In genomic region chr6:118659513-118660217, GRCh38 we compare ENCODE assay signal across 9 cellular contexts. TPM values are rescaled to one million over a fixed set of nuclear protein-coding genes. Genes with fewer than 3 reads are reported as not detected.
DNase-seq lines count a peak whose midpoint lies in the region; ATAC-seq and TF ChIP-seq lines count a peak whose summit lies in the region.
"Had no signal": no experiment of that assay in that cellular context is flagged by ENCODE, and none has a peak within 500 bp of the region (broad histone marks: within the 10 kb centered on the region; RNA-seq: fewer than 3 reads in every experiment).

No MANE protein-coding gene starts in this region.

- peaks cover 29% of the 10 kb centered on the region for H3K4me1 ChIP-seq in OCI-LY7 (ENCODE audit: insufficient read depth, low read length, poor library complexity, severe bottlenecking)

- BruUV-seq in OCI-LY7 (replicated peaks; lab: Mats Ljungman, UMichigan), result no TSS peak

- H2AFZ ChIP-seq in OCI-LY7 (ENCODE audit: low read length), result no peak overlapping the region

- H3K9me2 ChIP-seq in OCI-LY7 (ENCODE audit: insufficient read depth, low read length), result no peaks in the 10 kb centered on the region

- H3K9me3 ChIP-seq in OCI-LY7 (ENCODE audit: low read length), result no peaks in the 10 kb centered on the region

- POLR2A ChIA-PET in activated CD4-positive, alpha-beta memory T cell treated with anti-CD3 and anti-CD28 coated beads for 36 hours (lab: Charles Lee), result interaction anchor here (1.1 to 1.5 kb wide), 3 partner anchors 27 to 53 kb away, joined by 3 to 7 read pairs (median 3); no protein-coding TSS in a partner anchor
- POLR2A ChIA-PET in activated CD4-positive, alpha-beta memory T cell treated with anti-CD3 and anti-CD28 coated beads, Interleukin-2, amount 10 ng/mL, durations not matched to agents 7 days and 5 days (lab: Charles Lee), result interaction anchor here (0.8 to 1.7 kb wide), 2 partner anchors 50 to 418 kb away, joined by 3 to 5 read pairs; partner anchors contain the start of gene FAM184A
- POLR2A ChIA-PET in OCI-LY7 (lab: Charles Lee), result interaction anchor here (0.8 to 1.4 kb wide), 4 partner anchors 9 to 78 kb away, joined by 3 read pairs; partner anchors contain the start of gene CEP85L

- H3K4me3 Mint-ChIP-seq in activated CD4-positive, alpha-beta memory T cell treated with anti-CD3 and anti-CD28 coated beads for 36 hours, result peak overlapping the region; percentile 33
- H3K4me3 Mint-ChIP-seq in activated CD4-positive, alpha-beta memory T cell treated with anti-CD3 and anti-CD28 coated beads, Interleukin-2, amount 10 ng/mL, durations not matched to agents 7 days and 5 days, result no peak overlapping the region
- peak overlapping the region in 1 of 2 donors; percentile 37 for H3K4me3 Mint-ChIP-seq in effector memory CD8-positive, alpha-beta T cell
- H3K4me3 Mint-ChIP-seq in stimulated activated naive CD8-positive, alpha-beta T cell treated with anti-CD3 and anti-CD28 coated beads, Interleukin-15, Interleukin-2, amounts not matched to agents 100 ng/mL and 50 ng/mL, for 24 hours, result peak overlapping the region; percentile 54
- H3K4me3 Mint-ChIP-seq: endodermal cell had no signal

- CTCF ChIA-PET in activated CD4-positive, alpha-beta memory T cell treated with anti-CD3 and anti-CD28 coated beads for 36 hours (lab: Charles Lee), result interaction anchor here (0.6 to 3.1 kb wide), 2 partner anchors 17 to 50 kb away, joined by 3 to 12 read pairs; no protein-coding TSS in a partner anchor
- CTCF ChIA-PET in activated CD4-positive, alpha-beta memory T cell treated with anti-CD3 and anti-CD28 coated beads, Interleukin-2, amount 10 ng/mL, durations not matched to agents 7 days and 5 days (lab: Charles Lee), result interaction anchor here (1.0 to 1.1 kb wide), 3 partner anchors 18 to 112 kb away, joined by 3 to 5 read pairs (median 3); no protein-coding TSS in a partner anchor
- CTCF ChIA-PET in OCI-LY7 (lab: Charles Lee; ENCODE audit: unreplicated experiment), result no interaction called here

- H3K36me3 Mint-ChIP-seq in activated CD4-positive, alpha-beta memory T cell treated with anti-CD3 and anti-CD28 coated beads for 36 hours, result peaks cover 9% of the 10 kb centered on the region
- H3K36me3 Mint-ChIP-seq in activated CD4-positive, alpha-beta memory T cell treated with anti-CD3 and anti-CD28 coated beads, Interleukin-2, amount 10 ng/mL, durations not matched to agents 7 days and 5 days (ENCODE audit: low read depth), result peaks cover 34% of the 10 kb centered on the region
- H3K36me3 Mint-ChIP-seq in effector memory CD8-positive, alpha-beta T cell (ENCODE audit: insufficient read depth), result peaks cover 10% of the 10 kb centered on the region
- H3K36me3 Mint-ChIP-seq in stimulated activated naive CD8-positive, alpha-beta T cell treated with anti-CD3 and anti-CD28 coated beads, Interleukin-15, Interleukin-2, amounts not matched to agents 100 ng/mL and 50 ng/mL, for 24 hours (ENCODE audit: low read depth), result peaks cover 43% of the 10 kb centered on the region

- no peak for DNase-seq in activated CD4-positive, alpha-beta memory T cell treated with anti-CD3 and anti-CD28 coated beads for 36 hours
- DNase-seq in activated CD4-positive, alpha-beta memory T cell treated with anti-CD3 and anti-CD28 coated beads, Interleukin-2, amount 10 ng/mL, durations not matched to agents 7 days and 5 days, result no peak
- DNase-seq in OCI-LY7 (ENCODE audit: low spot score) (no peak), NCI-H774 (lab: John Stamatoyannopoulos, UW) (no peak)
- DNase-seq in effector memory CD8-positive, alpha-beta T cell, result no peak
- DNase-seq: endodermal cell had no signal

- H3K27me3 Mint-ChIP-seq in activated CD4-positive, alpha-beta memory T cell treated with anti-CD3 and anti-CD28 coated beads for 36 hours, result no peaks in the 10 kb centered on the region
- H3K27me3 Mint-ChIP-seq in activated CD4-positive, alpha-beta memory T cell treated with anti-CD3 and anti-CD28 coated beads, Interleukin-2, amount 10 ng/mL, durations not matched to agents 7 days and 5 days, result no peaks in the 10 kb centered on the region
- no peaks in the 10 kb centered on the region for H3K27me3 Mint-ChIP-seq in effector memory CD8-positive, alpha-beta T cell
- H3K27me3 Mint-ChIP-seq in stimulated activated naive CD8-positive, alpha-beta T cell treated with anti-CD3 and anti-CD28 coated beads, Interleukin-15, Interleukin-2, amounts not matched to agents 100 ng/mL and 50 ng/mL, for 24 hours, result no peaks in the 10 kb centered on the region

- H3K27ac ChIP-seq in OCI-LY7 (ENCODE audit: low read depth, low read length, poor library complexity, severe bottlenecking), result no peak overlapping the region

- intact Hi-C loops in activated CD4-positive, alpha-beta memory T cell treated with anti-CD3 and anti-CD28 coated beads for 36 hours (cut with micrococcal nuclease), result no loop called here
- intact Hi-C loops in OCI-LY7 (cut with micrococcal nuclease; ENCODE audit: unreplicated experiment), result no loop called here

- no peaks in the 10 kb centered on the region for H3K79me2 ChIP-seq in OCI-LY7 (ENCODE audit: insufficient read depth, low read depth, low read length)

- no peak overlapping the region for H3K4me3 ChIP-seq in OCI-LY7 (ENCODE audit: low read depth, low read length, poor library complexity, severe bottlenecking)

- H3K36me3 ChIP-seq in OCI-LY7 (ENCODE audit: insufficient read depth, low read length), result peaks cover 4% of the 10 kb centered on the region; the same call in 1 of the 2 replicates

- H3K27ac Mint-ChIP-seq in activated CD4-positive, alpha-beta memory T cell treated with anti-CD3 and anti-CD28 coated beads for 36 hours, result peak overlapping the region; percentile 82
- H3K27ac Mint-ChIP-seq in activated CD4-positive, alpha-beta memory T cell treated with anti-CD3 and anti-CD28 coated beads, Interleukin-2, amount 10 ng/mL, durations not matched to agents 7 days and 5 days, result no peak overlapping the region
- H3K27ac Mint-ChIP-seq in effector memory CD8-positive, alpha-beta T cell, result peak overlapping the region; percentile 50 to 59
- H3K27ac Mint-ChIP-seq in stimulated activated naive CD8-positive, alpha-beta T cell treated with anti-CD3 and anti-CD28 coated beads, Interleukin-15, Interleukin-2, amounts not matched to agents 100 ng/mL and 50 ng/mL, for 24 hours, result peak overlapping the region; percentile 91
- H3K27ac Mint-ChIP-seq: endodermal cell had no signal

- 0 out of 2 replicates have a peak, but pooled peaks cover 5% of the 10 kb centered on the region for H4K20me1 ChIP-seq in OCI-LY7 (ENCODE audit: insufficient read depth, low read length)

- H3K4me2 ChIP-seq in OCI-LY7 (ENCODE audit: low read length), result no peak overlapping the region

- no peak for ATAC-seq in effector memory CD8-positive, alpha-beta T cell (replicated peaks)
- no peak for ATAC-seq in HG03469 (IDR thresholded peaks at IDR 0.05; ENCODE audit: unreplicated experiment)
- no peak for ATAC-seq in GM18498 (IDR thresholded peaks at IDR 0.05; ENCODE audit: unreplicated experiment)

- no peaks in the 10 kb centered on the region for H3K9me3 Mint-ChIP-seq in activated CD4-positive, alpha-beta memory T cell treated with anti-CD3 and anti-CD28 coated beads for 36 hours
- no peaks in the 10 kb centered on the region for H3K9me3 Mint-ChIP-seq in activated CD4-positive, alpha-beta memory T cell treated with anti-CD3 and anti-CD28 coated beads, Interleukin-2, amount 10 ng/mL, durations not matched to agents 7 days and 5 days
- H3K9me3 Mint-ChIP-seq in effector memory CD8-positive, alpha-beta T cell, result no peaks in the 10 kb centered on the region
- no peaks in the 10 kb centered on the region for H3K9me3 Mint-ChIP-seq in stimulated activated naive CD8-positive, alpha-beta T cell treated with anti-CD3 and anti-CD28 coated beads, Interleukin-15, Interleukin-2, amounts not matched to agents 100 ng/mL and 50 ng/mL, for 24 hours
- H3K9me3 Mint-ChIP-seq: endodermal cell had no signal

- TF ChIP-seq CTCF in OCI-LY7 (conservative IDR thresholded peaks at IDR 0.05; ENCODE audit: low read length), result peak; percentile 28; the same call in 1 of the 2 replicates

- peaks cover 68% of the 10 kb centered on the region for H3K4me1 Mint-ChIP-seq in activated CD4-positive, alpha-beta memory T cell treated with anti-CD3 and anti-CD28 coated beads for 36 hours (ENCODE audit: low read depth)
- H3K4me1 Mint-ChIP-seq in activated CD4-positive, alpha-beta memory T cell treated with anti-CD3 and anti-CD28 coated beads, Interleukin-2, amount 10 ng/mL, durations not matched to agents 7 days and 5 days, result peaks cover 40% of the 10 kb centered on the region
- H3K4me1 Mint-ChIP-seq in effector memory CD8-positive, alpha-beta T cell (ENCODE audit: low read depth in 2 of 2), result peaks cover 30 to 43% of the 10 kb centered on the region in 2 donors
- H3K4me1 Mint-ChIP-seq in stimulated activated naive CD8-positive, alpha-beta T cell treated with anti-CD3 and anti-CD28 coated beads, Interleukin-15, Interleukin-2, amounts not matched to agents 100 ng/mL and 50 ng/mL, for 24 hours (ENCODE audit: low read depth), result peaks cover 87% of the 10 kb centered on the region
- H3K4me1 Mint-ChIP-seq: endodermal cell had no signal

RNA-seq across cellular contexts. Expression of gene CEP85L, which starts 8.3 kb away (rescaled TPM):
- total RNA-seq in activated CD4-positive, alpha-beta memory T cell treated with anti-CD3 and anti-CD28 coated beads for 36 hours, result 10 to 100 TPM; 21.1 to 23.3 TPM
- total RNA-seq in activated CD4-positive, alpha-beta memory T cell treated with anti-CD3 and anti-CD28 coated beads, Interleukin-2, amount 10 ng/mL, durations not matched to agents 7 days and 5 days, result 10 to 100 TPM; 36.2 to 38.0 TPM
- total RNA-seq in OCI-LY7 (2014; rRNA removed; shearing (Covaris generic)), result 7.4 and 9.6 TPM in 2 replicates
- 12.0 and 15.4 TPM in 2 replicates for total RNA-seq in OCI-LY7 (2022)
